Comparison of ENCODE assay signal across 1 cellular context in the genomic region with DNA sequence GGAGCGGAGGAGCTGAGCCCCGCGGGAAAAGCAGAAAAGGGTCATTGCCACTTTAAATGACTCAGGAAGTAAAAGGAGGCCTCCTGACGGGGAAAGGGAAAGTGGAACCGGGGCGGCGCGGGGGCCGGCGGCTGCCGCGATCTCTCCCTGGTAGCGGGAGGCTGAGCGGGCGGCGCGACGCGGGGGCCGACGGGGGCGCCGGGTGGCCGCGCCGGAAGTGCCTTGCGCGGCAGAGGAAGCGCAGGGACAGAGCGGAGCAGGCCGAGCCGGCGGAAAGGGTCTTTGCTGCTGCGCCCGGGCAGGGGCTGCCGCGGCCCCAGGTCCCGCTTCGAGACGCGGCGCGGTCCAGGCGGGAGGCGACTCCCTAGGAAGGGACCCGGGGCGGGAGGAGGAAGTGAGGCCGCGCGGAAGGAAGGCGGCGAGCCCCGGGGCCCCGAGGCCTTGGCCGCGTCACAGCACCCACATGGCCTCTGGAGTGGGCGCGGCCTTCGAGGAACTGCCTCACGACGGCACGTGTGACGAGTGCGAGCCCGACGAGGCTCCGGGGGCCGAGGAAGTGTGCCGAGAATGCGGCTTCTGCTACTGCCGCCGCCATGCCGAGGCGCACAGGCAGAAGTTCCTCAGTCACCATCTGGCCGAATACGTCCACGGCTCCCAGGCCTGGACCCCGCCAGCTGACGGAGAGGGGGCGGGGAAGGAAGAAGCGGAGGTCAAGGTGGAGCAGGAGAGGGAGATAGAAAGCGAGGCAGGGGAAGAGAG.
TF ChIP-seq lines count a peak whose summit lies in the region.

A gene with protein sequence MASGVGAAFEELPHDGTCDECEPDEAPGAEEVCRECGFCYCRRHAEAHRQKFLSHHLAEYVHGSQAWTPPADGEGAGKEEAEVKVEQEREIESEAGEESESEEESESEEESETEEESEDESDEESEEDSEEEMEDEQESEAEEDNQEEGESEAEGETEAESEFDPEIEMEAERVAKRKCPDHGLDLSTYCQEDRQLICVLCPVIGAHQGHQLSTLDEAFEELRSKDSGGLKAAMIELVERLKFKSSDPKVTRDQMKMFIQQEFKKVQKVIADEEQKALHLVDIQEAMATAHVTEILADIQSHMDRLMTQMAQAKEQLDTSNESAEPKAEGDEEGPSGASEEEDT (plus strand): TSS at position 127 of the 759 bp plus-strand sequence. CDS start 337 bp downstream, at position 464.

TF ChIP-seq in HepG2, 621 proteins besides CTCF, POLR2A, EP300 and RAD21 (continued from another document and continues in another):
- TF ChIP-seq, protein P1, sequence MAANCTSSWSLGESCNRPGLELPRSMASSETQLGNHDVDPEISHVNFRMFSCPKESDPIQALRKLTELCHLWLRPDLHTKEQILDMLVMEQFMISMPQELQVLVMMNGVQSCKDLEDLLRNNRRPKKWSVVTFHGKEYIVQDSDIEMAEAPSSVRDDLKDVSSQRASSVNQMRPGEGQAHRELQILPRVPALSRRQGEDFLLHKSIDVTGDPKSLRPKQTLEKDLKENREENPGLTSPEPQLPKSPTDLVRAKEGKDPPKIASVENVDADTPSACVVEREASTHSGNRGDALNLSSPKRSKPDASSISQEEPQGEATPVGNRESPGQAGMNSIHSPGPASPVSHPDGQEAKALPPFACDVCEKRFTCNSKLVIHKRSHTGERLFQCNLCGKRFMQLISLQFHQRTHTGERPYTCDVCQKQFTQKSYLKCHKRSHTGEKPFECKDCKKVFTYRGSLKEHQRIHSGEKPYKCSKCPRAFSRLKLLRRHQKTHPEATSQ (CRISPR knock-in tag; IDR thresholded peaks at IDR 0.05; ENCODE audit: borderline replicate concordance) = peak; percentile 95
- TF ChIP-seq ZBTB38 (CRISPR knock-in tag; IDR thresholded peaks at IDR 0.05) (peak; percentile 99), ESRRA (CRISPR knock-in tag; IDR thresholded peaks at IDR 0.05; ENCODE audit: low read depth) (peak; percentile 78), ZNF143 (CRISPR knock-in tag; IDR thresholded peaks at IDR 0.05) (peak; percentile 72), KLF12 (CRISPR knock-in tag; IDR thresholded peaks at IDR 0.05; ENCODE audit: borderline replicate concordance) (peak; percentile 93), SIX1 (CRISPR knock-in tag; IDR thresholded peaks at IDR 0.05; ENCODE audit: borderline replicate concordance) (no peak), ZNF546 (CRISPR knock-in tag; conservative IDR thresholded peaks at IDR 0.05) (peak; percentile 98), ZNF232 (CRISPR knock-in tag; IDR thresholded peaks at IDR 0.05; ENCODE audit: borderline replicate concordance) (peak; percentile 99), CHD4 (IDR thresholded peaks at IDR 0.05; ENCODE audit: borderline replicate concordance, low read length) (no peak; the same call in 1 of the 2 replicates), KLF16 (CRISPR knock-in tag; IDR thresholded peaks at IDR 0.05) (peak; percentile 83 to 96; a peak in 3 of 4 replicates), GLI4 (CRISPR knock-in tag; IDR thresholded peaks at IDR 0.05; ENCODE audit: borderline replicate concordance) (peak; percentile 97; the same call in 1 of the 2 replicates), ZNF652 (CRISPR knock-in tag; IDR thresholded peaks at IDR 0.05; ENCODE audit: borderline replicate concordance, low read depth) (no peak), TMF1 (CRISPR knock-in tag; IDR thresholded peaks at IDR 0.05; ENCODE audit: low read depth) (peak; percentile 99), IRX3 (CRISPR knock-in tag; IDR thresholded peaks at IDR 0.05; ENCODE audit: borderline replicate concordance, low read depth) (peak; percentile 97), ZNF124 (CRISPR knock-in tag; IDR thresholded peaks at IDR 0.05) (no peak; the same call in 1 of the 2 replicates), FOXJ3 (CRISPR knock-in tag; IDR thresholded peaks at IDR 0.05; ENCODE audit: borderline replicate concordance) (no peak), ZFP41 (CRISPR knock-in tag; IDR thresholded peaks at IDR 0.05; ENCODE audit: borderline replicate concordance) (peak; percentile 100)
- TF ChIP-seq, protein P2, sequence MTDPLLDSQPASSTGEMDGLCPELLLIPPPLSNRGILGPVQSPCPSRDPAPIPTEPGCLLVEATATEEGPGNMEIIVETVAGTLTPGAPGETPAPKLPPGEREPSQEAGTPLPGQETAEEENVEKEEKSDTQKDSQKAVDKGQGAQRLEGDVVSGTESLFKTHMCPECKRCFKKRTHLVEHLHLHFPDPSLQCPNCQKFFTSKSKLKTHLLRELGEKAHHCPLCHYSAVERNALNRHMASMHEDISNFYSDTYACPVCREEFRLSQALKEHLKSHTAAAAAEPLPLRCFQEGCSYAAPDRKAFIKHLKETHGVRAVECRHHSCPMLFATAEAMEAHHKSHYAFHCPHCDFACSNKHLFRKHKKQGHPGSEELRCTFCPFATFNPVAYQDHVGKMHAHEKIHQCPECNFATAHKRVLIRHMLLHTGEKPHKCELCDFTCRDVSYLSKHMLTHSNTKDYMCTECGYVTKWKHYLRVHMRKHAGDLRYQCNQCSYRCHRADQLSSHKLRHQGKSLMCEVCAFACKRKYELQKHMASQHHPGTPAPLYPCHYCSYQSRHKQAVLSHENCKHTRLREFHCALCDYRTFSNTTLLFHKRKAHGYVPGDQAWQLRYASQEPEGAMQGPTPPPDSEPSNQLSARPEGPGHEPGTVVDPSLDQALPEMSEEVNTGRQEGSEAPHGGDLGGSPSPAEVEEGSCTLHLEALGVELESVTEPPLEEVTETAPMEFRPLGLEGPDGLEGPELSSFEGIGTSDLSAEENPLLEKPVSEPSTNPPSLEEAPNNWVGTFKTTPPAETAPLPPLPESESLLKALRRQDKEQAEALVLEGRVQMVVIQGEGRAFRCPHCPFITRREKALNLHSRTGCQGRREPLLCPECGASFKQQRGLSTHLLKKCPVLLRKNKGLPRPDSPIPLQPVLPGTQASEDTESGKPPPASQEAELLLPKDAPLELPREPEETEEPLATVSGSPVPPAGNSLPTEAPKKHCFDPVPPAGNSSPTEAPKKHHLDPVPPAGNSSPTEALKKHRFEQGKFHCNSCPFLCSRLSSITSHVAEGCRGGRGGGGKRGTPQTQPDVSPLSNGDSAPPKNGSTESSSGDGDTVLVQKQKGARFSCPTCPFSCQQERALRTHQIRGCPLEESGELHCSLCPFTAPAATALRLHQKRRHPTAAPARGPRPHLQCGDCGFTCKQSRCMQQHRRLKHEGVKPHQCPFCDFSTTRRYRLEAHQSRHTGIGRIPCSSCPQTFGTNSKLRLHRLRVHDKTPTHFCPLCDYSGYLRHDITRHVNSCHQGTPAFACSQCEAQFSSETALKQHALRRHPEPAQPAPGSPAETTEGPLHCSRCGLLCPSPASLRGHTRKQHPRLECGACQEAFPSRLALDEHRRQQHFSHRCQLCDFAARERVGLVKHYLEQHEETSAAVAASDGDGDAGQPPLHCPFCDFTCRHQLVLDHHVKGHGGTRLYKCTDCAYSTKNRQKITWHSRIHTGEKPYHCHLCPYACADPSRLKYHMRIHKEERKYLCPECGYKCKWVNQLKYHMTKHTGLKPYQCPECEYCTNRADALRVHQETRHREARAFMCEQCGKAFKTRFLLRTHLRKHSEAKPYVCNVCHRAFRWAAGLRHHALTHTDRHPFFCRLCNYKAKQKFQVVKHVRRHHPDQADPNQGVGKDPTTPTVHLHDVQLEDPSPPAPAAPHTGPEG (CRISPR knock-in tag; IDR thresholded peaks at IDR 0.05) = peak; percentile 97
- TF ChIP-seq, protein P3, sequence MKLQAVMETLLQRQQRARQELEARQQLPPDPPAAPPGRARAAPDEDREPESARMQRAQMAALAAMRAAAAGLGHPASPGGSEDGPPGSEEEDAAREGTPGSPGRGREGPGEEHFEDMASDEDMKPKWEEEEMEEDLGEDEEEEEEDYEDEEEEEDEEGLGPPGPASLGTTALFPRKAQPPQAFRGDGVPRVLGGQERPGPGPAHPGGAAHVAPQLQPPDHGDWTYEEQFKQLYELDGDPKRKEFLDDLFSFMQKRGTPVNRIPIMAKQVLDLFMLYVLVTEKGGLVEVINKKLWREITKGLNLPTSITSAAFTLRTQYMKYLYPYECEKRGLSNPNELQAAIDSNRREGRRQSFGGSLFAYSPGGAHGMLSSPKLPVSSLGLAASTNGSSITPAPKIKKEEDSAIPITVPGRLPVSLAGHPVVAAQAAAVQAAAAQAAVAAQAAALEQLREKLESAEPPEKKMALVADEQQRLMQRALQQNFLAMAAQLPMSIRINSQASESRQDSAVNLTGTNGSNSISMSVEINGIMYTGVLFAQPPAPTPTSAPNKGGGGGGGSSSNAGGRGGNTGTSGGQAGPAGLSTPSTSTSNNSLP (IDR thresholded peaks at IDR 0.05; ENCODE audit: low read depth, low read length) = no peak
- TF ChIP-seq, protein P4, sequence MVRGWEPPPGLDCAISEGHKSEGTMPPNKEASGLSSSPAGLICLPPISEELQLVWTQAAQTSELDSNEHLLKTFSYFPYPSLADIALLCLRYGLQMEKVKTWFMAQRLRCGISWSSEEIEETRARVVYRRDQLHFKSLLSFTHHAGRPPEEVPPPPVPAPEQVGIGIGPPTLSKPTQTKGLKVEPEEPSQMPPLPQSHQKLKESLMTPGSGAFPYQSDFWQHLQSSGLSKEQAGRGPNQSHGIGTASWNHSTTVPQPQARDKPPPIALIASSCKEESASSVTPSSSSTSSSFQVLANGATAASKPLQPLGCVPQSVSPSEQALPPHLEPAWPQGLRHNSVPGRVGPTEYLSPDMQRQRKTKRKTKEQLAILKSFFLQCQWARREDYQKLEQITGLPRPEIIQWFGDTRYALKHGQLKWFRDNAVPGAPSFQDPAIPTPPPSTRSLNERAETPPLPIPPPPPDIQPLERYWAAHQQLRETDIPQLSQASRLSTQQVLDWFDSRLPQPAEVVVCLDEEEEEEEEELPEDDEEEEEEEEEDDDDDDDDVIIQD (CRISPR knock-in tag; IDR thresholded peaks at IDR 0.05; ENCODE audit: low read depth) = 0 out of 2 replicates have a peak, but pooled peaks have one; percentile 14
- TF ChIP-seq, protein P5, sequence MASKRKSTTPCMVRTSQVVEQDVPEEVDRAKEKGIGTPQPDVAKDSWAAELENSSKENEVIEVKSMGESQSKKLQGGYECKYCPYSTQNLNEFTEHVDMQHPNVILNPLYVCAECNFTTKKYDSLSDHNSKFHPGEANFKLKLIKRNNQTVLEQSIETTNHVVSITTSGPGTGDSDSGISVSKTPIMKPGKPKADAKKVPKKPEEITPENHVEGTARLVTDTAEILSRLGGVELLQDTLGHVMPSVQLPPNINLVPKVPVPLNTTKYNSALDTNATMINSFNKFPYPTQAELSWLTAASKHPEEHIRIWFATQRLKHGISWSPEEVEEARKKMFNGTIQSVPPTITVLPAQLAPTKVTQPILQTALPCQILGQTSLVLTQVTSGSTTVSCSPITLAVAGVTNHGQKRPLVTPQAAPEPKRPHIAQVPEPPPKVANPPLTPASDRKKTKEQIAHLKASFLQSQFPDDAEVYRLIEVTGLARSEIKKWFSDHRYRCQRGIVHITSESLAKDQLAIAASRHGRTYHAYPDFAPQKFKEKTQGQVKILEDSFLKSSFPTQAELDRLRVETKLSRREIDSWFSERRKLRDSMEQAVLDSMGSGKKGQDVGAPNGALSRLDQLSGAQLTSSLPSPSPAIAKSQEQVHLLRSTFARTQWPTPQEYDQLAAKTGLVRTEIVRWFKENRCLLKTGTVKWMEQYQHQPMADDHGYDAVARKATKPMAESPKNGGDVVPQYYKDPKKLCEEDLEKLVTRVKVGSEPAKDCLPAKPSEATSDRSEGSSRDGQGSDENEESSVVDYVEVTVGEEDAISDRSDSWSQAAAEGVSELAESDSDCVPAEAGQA (IDR thresholded peaks at IDR 0.05; ENCODE audit: low read depth) = no peak
- TF ChIP-seq, protein P5 (CRISPR knock-in tag; IDR thresholded peaks at IDR 0.05; ENCODE audit: borderline replicate concordance) = peak; percentile 99
- TF ChIP-seq, protein P6, sequence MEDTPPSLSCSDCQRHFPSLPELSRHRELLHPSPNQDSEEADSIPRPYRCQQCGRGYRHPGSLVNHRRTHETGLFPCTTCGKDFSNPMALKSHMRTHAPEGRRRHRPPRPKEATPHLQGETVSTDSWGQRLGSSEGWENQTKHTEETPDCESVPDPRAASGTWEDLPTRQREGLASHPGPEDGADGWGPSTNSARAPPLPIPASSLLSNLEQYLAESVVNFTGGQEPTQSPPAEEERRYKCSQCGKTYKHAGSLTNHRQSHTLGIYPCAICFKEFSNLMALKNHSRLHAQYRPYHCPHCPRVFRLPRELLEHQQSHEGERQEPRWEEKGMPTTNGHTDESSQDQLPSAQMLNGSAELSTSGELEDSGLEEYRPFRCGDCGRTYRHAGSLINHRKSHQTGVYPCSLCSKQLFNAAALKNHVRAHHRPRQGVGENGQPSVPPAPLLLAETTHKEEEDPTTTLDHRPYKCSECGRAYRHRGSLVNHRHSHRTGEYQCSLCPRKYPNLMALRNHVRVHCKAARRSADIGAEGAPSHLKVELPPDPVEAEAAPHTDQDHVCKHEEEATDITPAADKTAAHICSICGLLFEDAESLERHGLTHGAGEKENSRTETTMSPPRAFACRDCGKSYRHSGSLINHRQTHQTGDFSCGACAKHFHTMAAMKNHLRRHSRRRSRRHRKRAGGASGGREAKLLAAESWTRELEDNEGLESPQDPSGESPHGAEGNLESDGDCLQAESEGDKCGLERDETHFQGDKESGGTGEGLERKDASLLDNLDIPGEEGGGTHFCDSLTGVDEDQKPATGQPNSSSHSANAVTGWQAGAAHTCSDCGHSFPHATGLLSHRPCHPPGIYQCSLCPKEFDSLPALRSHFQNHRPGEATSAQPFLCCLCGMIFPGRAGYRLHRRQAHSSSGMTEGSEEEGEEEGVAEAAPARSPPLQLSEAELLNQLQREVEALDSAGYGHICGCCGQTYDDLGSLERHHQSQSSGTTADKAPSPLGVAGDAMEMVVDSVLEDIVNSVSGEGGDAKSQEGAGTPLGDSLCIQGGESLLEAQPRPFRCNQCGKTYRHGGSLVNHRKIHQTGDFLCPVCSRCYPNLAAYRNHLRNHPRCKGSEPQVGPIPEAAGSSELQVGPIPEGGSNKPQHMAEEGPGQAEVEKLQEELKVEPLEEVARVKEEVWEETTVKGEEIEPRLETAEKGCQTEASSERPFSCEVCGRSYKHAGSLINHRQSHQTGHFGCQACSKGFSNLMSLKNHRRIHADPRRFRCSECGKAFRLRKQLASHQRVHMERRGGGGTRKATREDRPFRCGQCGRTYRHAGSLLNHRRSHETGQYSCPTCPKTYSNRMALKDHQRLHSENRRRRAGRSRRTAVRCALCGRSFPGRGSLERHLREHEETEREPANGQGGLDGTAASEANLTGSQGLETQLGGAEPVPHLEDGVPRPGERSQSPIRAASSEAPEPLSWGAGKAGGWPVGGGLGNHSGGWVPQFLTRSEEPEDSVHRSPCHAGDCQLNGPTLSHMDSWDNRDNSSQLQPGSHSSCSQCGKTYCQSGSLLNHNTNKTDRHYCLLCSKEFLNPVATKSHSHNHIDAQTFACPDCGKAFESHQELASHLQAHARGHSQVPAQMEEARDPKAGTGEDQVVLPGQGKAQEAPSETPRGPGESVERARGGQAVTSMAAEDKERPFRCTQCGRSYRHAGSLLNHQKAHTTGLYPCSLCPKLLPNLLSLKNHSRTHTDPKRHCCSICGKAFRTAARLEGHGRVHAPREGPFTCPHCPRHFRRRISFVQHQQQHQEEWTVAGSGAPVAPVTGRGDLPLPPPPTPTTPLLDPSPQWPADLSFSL (CRISPR knock-in tag; IDR thresholded peaks at IDR 0.05) = no peak
